8 cellular contexts compared by ENCODE assay signal in genomic region chr22:29480512-29481264, GRCh38. TPM values are rescaled to one million over a fixed set of nuclear protein-coding genes. Genes with fewer than 3 reads are reported as not detected.
DNase-seq lines count a peak whose midpoint lies in the region; ATAC-seq and TF ChIP-seq lines count a peak whose summit lies in the region.

No MANE protein-coding gene starts in this region.

- intact Hi-C loops in mammary epithelial cell (cut with micrococcal nuclease) (no loop called here), left lung (cut with DNase I) (no loop called here)

- 16% methylated on average over 33 of the region's 107 CpGs for WGBS in mammary epithelial cell (ENCODE audit: low coverage, missing lambda C conversion rate)

- H3K27me3 ChIP-seq in BJ (ENCODE audit: control insufficient read depth, insufficient read depth, low read length), result peaks cover 42% of the 10 kb centered on the region
- H3K27me3 ChIP-seq in NT2/D1 (ENCODE audit: insufficient read depth, insufficient read length), result peaks cover 32% of the 10 kb centered on the region
- H3K27me3 ChIP-seq in mammary epithelial cell (ENCODE audit: insufficient read depth, low read length), result peaks cover 17% of the 10 kb centered on the region
- H3K27me3 ChIP-seq in left lung, result peaks cover 41 to 68% of the 10 kb centered on the region in 2 donors

- in situ Hi-C loops in mammary epithelial cell (cut with MboI; ENCODE audit: low sequenced_read_pairs in 2 of 2), result no loop called here

- H3K4me3 ChIP-seq in BJ (ENCODE audit: low read depth, low read length), result peak overlapping the region; percentile 18
- peak overlapping the region; percentile 67 for H3K4me3 ChIP-seq in NT2/D1 (ENCODE audit: insufficient read length, low read depth)
- H3K4me3 ChIP-seq in mammary epithelial cell (replicated peaks in 1 of 3; ENCODE audit: insufficient read depth in 1 of 3, low read depth in 2 of 3, low read length in 3 of 3), result peak overlapping the region; percentile 12 to 51 (median 50)
- H3K4me3 ChIP-seq in left lung, result peak overlapping the region in 1 of 2 donors; percentile 23

- H3K9ac ChIP-seq in NT2/D1 (ENCODE audit: insufficient read length, low read depth), result peak overlapping the region; percentile 80
- H3K9ac ChIP-seq in mammary epithelial cell (ENCODE audit: insufficient read depth, low read length), result no peak overlapping the region

- TF ChIP-seq CTCF in BJ (IDR thresholded peaks at IDR 0.05; ENCODE audit: insufficient read depth, low read depth, low read length) (no peak), mammary epithelial cell (conservative IDR thresholded peaks at IDR 0.05 in 1 of 2, IDR thresholded peaks at IDR 0.05 in 1 of 2; ENCODE audit: extremely low read depth in 1 of 2, insufficient read depth in 1 of 2, low read depth in 1 of 2, low read length in 2 of 2) (no peak), left lung (IDR thresholded peaks at IDR 0.05) (no peak)

- no TSS peak for BruUV-seq in mammary epithelial cell (replicated peaks; lab: Mats Ljungman, UMichigan)

- no peaks in the 10 kb centered on the region for H3K36me3 ChIP-seq in BJ (ENCODE audit: control insufficient read depth, insufficient read depth, low read length)
- peaks cover 11% of the 10 kb centered on the region for H3K36me3 ChIP-seq in NT2/D1 (ENCODE audit: insufficient read depth, insufficient read length, low read length)
- peaks cover 1% of the 10 kb centered on the region for H3K36me3 ChIP-seq in mammary epithelial cell (ENCODE audit: insufficient read depth, low read length)
- H3K36me3 ChIP-seq in left lung, result no peaks in the 10 kb centered on the region

- peaks cover 13% of the 10 kb centered on the region for H3K4me1 ChIP-seq in NT2/D1 (ENCODE audit: insufficient read depth, insufficient read length)
- peaks cover 15% of the 10 kb centered on the region for H3K4me1 ChIP-seq in mammary epithelial cell (ENCODE audit: insufficient read depth, low read length)
- peaks cover 0 to 19% of the 10 kb centered on the region in 2 donors for H3K4me1 ChIP-seq in left lung

- H3K27ac ChIP-seq in mammary epithelial cell (ENCODE audit: insufficient read depth, low read depth, low read length) (no peak overlapping the region), left lung (no peak overlapping the region)

- CTCF ChIA-PET in BJ (lab: Yijun Ruan, JAX) (interaction anchor here (0.8 kb wide), 1 partner anchor 12 kb away, joined by 3 read pairs; no protein-coding TSS in a partner anchor), mammary epithelial cell (lab: Charles Lee; ENCODE audit: low non-redundant PET) (no interaction called here)

- no peaks in the 10 kb centered on the region for H4K20me1 ChIP-seq in mammary epithelial cell (ENCODE audit: insufficient read depth, low read length)

- H3K79me2 ChIP-seq in mammary epithelial cell (ENCODE audit: insufficient read depth, low read length), result no peaks in the 10 kb centered on the region

- POLR2A ChIA-PET in BJ (lab: Charles Lee), result no interaction called here

- dilution Hi-C loops in mammary epithelial cell (cut with HindIII; ENCODE audit: low sequenced_read_pairs), result no loop called here

- H3K9me3 ChIP-seq in NT2/D1 (ENCODE audit: insufficient read depth, low read length) (no peaks in the 10 kb centered on the region), mammary epithelial cell (replicated peaks; ENCODE audit: insufficient read depth, low read length) (no peaks in the 10 kb centered on the region), left lung (no peaks in the 10 kb centered on the region)

- peak overlapping the region; percentile 78 for H3K4me2 ChIP-seq in mammary epithelial cell (ENCODE audit: insufficient read depth, low read depth, low read length)

- ATAC-seq in left lung (peak; percentile 59), HG02610 (IDR thresholded peaks at IDR 0.05; ENCODE audit: unreplicated experiment) (no peak)

- H2AFZ ChIP-seq in mammary epithelial cell (ENCODE audit: low read depth, low read length), result peak overlapping the region; percentile 84

- no peak for DNase-seq in BJ (ENCODE audit: low read depth)
- DNase-seq in NT2/D1 (ENCODE audit: low read depth, low spot score), result peak; percentile 51
- peak; percentile 42 for DNase-seq in mammary epithelial cell
- DNase-seq in left lung, result no peak
- peak; percentile 56 for DNase-seq in stimulated activated CD8-positive, alpha-beta memory T cell treated with anti-CD3 and anti-CD28 coated beads, Interleukin-4, amount 100 ng/mL, for 48 hours
- DNase-seq in hepatic stellate cell (ENCODE audit: low spot score), result no peak
- no peak for DNase-seq in HuH-7.5 (ENCODE audit: low spot score)

RNA-seq across cellular contexts. Expression of gene NEFH, which starts 0.7 kb away (rescaled TPM):
- polyA plus RNA-seq in BJ (2011; rRNA removed) (0.94 and 1.2 TPM in 2 replicates), mammary epithelial cell (4.7 TPM)
- polyA minus RNA-seq in BJ (2011; rRNA and poly(A)+ RNA removed), result 0.31 and 0.52 TPM in 2 replicates
- total RNA-seq in mammary epithelial cell (under 1 TPM; 0.07 to 0.17 TPM), left lung (under 1 TPM; 0.55 to 0.58 TPM)
- polyA minus RNA-seq in mammary epithelial cell, result 3.5 TPM

RNA-seq across cellular contexts. Expression of gene RFPL1, which starts 42.3 kb away (rescaled TPM):
- not detected in 2 replicates for polyA plus RNA-seq in BJ (2011; rRNA removed)
- polyA minus RNA-seq in BJ (2011; rRNA and poly(A)+ RNA removed), result not detected in 2 replicates
- not detected for total RNA-seq in mammary epithelial cell
- not detected for polyA plus RNA-seq in mammary epithelial cell
- not detected for polyA minus RNA-seq in mammary epithelial cell
- not detected for total RNA-seq in left lung

Comparison
In these comparisons a context has a peak if more than half of its experiments do, and no peak if none do; other contexts are left out.
1. DNase-seq: peak in NT2/D1 (single experiment), mammary epithelial cell (single experiment) and stimulated activated CD8-positive, alpha-beta memory T cell treated with anti-CD3 and anti-CD28 coated beads, Interleukin-4, amount 100 ng/mL, for 48 hours (single experiment); none in BJ (single experiment), left lung (0 of 2), hepatic stellate cell (single experiment) and HuH-7.5 (single experiment).